23 cellular contexts compared by ENCODE assay signal in the genomic region with DNA sequence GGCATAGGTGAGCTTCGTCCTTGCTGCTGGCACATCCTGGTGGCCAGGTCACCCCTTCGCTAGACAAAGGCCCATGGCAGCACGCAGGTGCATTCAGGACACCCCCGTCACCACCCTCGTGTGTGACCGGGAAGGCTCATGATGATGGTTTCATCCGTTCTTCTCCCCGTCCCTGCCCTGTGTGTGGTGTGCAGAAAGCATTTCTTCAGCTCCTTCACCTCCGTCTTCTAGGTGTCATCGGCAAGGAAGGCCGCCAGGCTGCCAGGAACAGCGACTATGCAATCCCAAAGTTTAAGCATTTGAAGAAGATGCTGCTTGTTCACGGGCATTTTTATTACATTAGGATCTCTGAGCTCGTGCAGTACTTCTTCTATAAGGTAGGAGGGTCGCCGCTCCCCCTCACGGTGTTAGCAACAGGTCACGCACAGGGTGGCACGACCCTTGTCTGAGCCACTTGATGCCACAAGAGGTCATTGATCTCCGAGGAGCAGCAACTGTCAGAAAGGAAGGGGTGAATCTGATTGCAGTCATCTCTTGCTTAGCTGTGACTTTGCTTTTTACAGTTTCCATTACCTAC.
"Had no signal": no experiment of that assay in that cellular context is flagged by ENCODE, and none has a peak within 500 bp of the region (broad histone marks: within the 10 kb centered on the region; RNA-seq: fewer than 3 reads in every experiment).

No MANE protein-coding gene starts in this region.

- H3K4me1 Mint-ChIP-seq: activated CD4-positive, alpha-beta T cell treated with anti-CD3 and anti-CD28 coated beads, Interleukin-2, amount 10 ng/mL, durations not matched to agents 7 days and 5 days; activated naive CD8-positive, alpha-beta T cell treated with anti-CD3 and anti-CD28 coated beads, Interleukin-2, amount 10 ng/mL, durations not matched to agents 7 days and 5 days; activated T-helper 17 cell treated with anti-CD3 and anti-CD28 coated beads, Interleukin-2, amount 50 U/mL, for 72 hours; T-cell had no signal

- H3K27me3 Mint-ChIP-seq: activated CD4-positive, alpha-beta memory T cell treated with anti-CD3 and anti-CD28 coated beads for 36 hours; activated CD4-positive, alpha-beta T cell treated with anti-CD3 and anti-CD28 coated beads, Interleukin-2, amount 10 ng/mL, durations not matched to agents 7 days and 5 days; activated naive CD8-positive, alpha-beta T cell treated with anti-CD3 and anti-CD28 coated beads, Interleukin-2, amount 10 ng/mL, durations not matched to agents 7 days and 5 days; activated T-helper 17 cell treated with anti-CD3 and anti-CD28 coated beads, Interleukin-2, amount 50 U/mL, for 72 hours; T-cell had no signal

- H2AFZ ChIP-seq: PC-9 had no signal

- H3K27ac Mint-ChIP-seq: activated CD4-positive, alpha-beta memory T cell treated with anti-CD3 and anti-CD28 coated beads for 36 hours; activated CD4-positive, alpha-beta T cell treated with anti-CD3 and anti-CD28 coated beads, Interleukin-2, amount 10 ng/mL, durations not matched to agents 7 days and 5 days; activated naive CD8-positive, alpha-beta T cell treated with anti-CD3 and anti-CD28 coated beads, Interleukin-2, amount 10 ng/mL, durations not matched to agents 7 days and 5 days; activated T-helper 17 cell treated with anti-CD3 and anti-CD28 coated beads, Interleukin-2, amount 50 U/mL, for 72 hours; T-cell had no signal

- H3K4me2 ChIP-seq: PC-9 had no signal

- H3K9me3 Mint-ChIP-seq: activated CD4-positive, alpha-beta memory T cell treated with anti-CD3 and anti-CD28 coated beads for 36 hours; activated naive CD8-positive, alpha-beta T cell treated with anti-CD3 and anti-CD28 coated beads, Interleukin-2, amount 10 ng/mL, durations not matched to agents 7 days and 5 days; activated T-helper 17 cell treated with anti-CD3 and anti-CD28 coated beads, Interleukin-2, amount 50 U/mL, for 72 hours; T-cell had no signal

- H3K27ac ChIP-seq: adrenal gland, PC-9, VCaP had no signal

- DNase-seq: activated CD4-positive, alpha-beta memory T cell treated with anti-CD3 and anti-CD28 coated beads for 36 hours; activated CD4-positive, alpha-beta T cell treated with anti-CD3 and anti-CD28 coated beads, Interleukin-2, amount 10 ng/mL, durations not matched to agents 7 days and 5 days; activated CD4-positive, CD25-positive, alpha-beta regulatory T cell; activated CD8-positive, alpha-beta memory T cell treated with anti-CD3 and anti-CD28 coated beads for 24 hours; activated naive CD4-positive, alpha-beta T cell treated with anti-CD3 and anti-CD28 coated beads, Interleukin-2, amount 50 U/mL, for 16 hours; activated naive CD8-positive, alpha-beta T cell treated with anti-CD3 and anti-CD28 coated beads, Interleukin-2, amount 10 ng/mL, durations not matched to agents 7 days and 5 days; activated T-cell treated with anti-CD3 and anti-CD28 coated beads, Interleukin-2, amount 50 U/mL, for 48 hours; adrenal gland; anterior cingulate cortex; KG1; NCI-H1048; NCI-H146; NCI-H187 treated with DMSO at 0.1 percent for 48 hours; NCI-H2081 treated with DMSO at 0.1 percent for 48 hours; NCI-H446; NCI-H524; PC-9; SIG-M5; T-cell; T-helper 2 cell; T1000 had no signal

- H3K9me3 ChIP-seq: adrenal gland had no signal

- ATAC-seq: activated T-helper 17 cell treated with anti-CD3 and anti-CD28 coated beads, Interleukin-2, amount 50 U/mL, for 72 hours; T-cell had no signal

- H3K4me3 ChIP-seq: adrenal gland, PC-9 had no signal

- H3K4me3 Mint-ChIP-seq: activated CD4-positive, alpha-beta memory T cell treated with anti-CD3 and anti-CD28 coated beads for 36 hours; activated CD4-positive, alpha-beta T cell treated with anti-CD3 and anti-CD28 coated beads, Interleukin-2, amount 10 ng/mL, durations not matched to agents 7 days and 5 days; activated naive CD8-positive, alpha-beta T cell treated with anti-CD3 and anti-CD28 coated beads, Interleukin-2, amount 10 ng/mL, durations not matched to agents 7 days and 5 days; activated T-helper 17 cell treated with anti-CD3 and anti-CD28 coated beads, Interleukin-2, amount 50 U/mL, for 72 hours; T-cell had no signal

- H3K27me3 ChIP-seq: adrenal gland had no signal
